Comparison of ENCODE assay signal across 1 cellular context in the genomic region with DNA sequence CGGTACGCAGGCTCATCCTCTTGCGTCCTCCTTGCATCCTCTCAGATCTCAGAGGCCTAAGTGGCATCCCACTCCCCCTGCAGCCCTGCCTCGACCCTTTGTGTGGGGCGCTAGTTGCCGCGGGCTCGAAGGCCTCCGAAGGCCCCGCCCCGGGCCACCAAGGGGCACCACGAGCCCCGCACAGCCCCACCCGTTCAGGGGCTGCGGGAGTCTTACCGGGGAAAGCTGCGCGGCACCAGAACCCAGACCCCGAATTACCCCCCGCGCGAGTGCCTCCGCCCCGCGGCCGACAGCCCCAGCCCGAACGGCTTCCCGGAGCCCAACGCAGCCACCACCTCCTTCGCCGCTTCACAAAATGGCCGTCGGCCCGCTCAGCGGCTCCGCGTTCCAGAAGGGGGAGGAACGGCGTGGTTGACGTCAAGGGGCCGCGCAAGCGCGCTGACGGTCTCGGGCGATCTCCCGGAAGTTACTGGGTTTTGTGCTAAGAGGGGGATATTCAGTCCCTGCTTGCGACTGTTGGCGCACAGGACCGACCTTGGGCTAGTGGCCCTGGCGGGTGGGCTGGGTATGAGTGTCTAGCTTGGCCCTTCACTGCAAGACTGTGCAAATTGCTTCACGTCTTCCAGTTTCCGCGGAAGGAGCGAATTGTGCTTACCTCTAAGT.
TF ChIP-seq lines count a peak whose summit lies in the region.

A gene (minus strand): TSS at position 357 of the 663 bp plus-strand sequence. CDS start 31,977 bp downstream, outside the sequence.
A gene with protein sequence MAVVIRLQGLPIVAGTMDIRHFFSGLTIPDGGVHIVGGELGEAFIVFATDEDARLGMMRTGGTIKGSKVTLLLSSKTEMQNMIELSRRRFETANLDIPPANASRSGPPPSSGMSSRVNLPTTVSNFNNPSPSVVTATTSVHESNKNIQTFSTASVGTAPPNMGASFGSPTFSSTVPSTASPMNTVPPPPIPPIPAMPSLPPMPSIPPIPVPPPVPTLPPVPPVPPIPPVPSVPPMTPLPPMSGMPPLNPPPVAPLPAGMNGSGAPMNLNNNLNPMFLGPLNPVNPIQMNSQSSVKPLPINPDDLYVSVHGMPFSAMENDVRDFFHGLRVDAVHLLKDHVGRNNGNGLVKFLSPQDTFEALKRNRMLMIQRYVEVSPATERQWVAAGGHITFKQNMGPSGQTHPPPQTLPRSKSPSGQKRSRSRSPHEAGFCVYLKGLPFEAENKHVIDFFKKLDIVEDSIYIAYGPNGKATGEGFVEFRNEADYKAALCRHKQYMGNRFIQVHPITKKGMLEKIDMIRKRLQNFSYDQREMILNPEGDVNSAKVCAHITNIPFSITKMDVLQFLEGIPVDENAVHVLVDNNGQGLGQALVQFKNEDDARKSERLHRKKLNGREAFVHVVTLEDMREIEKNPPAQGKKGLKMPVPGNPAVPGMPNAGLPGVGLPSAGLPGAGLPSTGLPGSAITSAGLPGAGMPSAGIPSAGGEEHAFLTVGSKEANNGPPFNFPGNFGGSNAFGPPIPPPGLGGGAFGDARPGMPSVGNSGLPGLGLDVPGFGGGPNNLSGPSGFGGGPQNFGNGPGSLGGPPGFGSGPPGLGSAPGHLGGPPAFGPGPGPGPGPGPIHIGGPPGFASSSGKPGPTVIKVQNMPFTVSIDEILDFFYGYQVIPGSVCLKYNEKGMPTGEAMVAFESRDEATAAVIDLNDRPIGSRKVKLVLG (minus strand): TSS at position 357 of the 663 bp plus-strand sequence. CDS start 9,578 bp downstream, outside the sequence.

TF ChIP-seq in K562, 482 proteins besides CTCF, POLR2A, EP300 and RAD21 (continued from another document and continues in another):
- TF ChIP-seq, protein P1, sequence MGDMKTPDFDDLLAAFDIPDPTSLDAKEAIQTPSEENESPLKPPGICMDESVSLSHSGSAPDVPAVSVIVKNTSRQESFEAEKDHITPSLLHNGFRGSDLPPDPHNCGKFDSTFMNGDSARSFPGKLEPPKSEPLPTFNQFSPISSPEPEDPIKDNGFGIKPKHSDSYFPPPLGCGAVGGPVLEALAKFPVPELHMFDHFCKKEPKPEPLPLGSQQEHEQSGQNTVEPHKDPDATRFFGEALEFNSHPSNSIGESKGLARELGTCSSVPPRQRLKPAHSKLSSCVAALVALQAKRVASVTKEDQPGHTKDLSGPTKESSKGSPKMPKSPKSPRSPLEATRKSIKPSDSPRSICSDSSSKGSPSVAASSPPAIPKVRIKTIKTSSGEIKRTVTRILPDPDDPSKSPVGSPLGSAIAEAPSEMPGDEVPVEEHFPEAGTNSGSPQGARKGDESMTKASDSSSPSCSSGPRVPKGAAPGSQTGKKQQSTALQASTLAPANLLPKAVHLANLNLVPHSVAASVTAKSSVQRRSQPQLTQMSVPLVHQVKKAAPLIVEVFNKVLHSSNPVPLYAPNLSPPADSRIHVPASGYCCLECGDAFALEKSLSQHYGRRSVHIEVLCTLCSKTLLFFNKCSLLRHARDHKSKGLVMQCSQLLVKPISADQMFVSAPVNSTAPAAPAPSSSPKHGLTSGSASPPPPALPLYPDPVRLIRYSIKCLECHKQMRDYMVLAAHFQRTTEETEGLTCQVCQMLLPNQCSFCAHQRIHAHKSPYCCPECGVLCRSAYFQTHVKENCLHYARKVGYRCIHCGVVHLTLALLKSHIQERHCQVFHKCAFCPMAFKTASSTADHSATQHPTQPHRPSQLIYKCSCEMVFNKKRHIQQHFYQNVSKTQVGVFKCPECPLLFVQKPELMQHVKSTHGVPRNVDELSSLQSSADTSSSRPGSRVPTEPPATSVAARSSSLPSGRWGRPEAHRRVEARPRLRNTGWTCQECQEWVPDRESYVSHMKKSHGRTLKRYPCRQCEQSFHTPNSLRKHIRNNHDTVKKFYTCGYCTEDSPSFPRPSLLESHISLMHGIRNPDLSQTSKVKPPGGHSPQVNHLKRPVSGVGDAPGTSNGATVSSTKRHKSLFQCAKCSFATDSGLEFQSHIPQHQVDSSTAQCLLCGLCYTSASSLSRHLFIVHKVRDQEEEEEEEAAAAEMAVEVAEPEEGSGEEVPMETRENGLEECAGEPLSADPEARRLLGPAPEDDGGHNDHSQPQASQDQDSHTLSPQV (IDR thresholded peaks at IDR 0.05): peak; percentile 93
- TF ChIP-seq JUNB (CRISPR knock-in tag; conservative IDR thresholded peaks at IDR 0.05): no peak
- peak; percentile 95 for TF ChIP-seq ELF1 (tag; IDR thresholded peaks at IDR 0.05)
- TF ChIP-seq CCAR2 (IDR thresholded peaks at IDR 0.05; ENCODE audit: low read depth, low read length): no peak
- TF ChIP-seq, protein P2, sequence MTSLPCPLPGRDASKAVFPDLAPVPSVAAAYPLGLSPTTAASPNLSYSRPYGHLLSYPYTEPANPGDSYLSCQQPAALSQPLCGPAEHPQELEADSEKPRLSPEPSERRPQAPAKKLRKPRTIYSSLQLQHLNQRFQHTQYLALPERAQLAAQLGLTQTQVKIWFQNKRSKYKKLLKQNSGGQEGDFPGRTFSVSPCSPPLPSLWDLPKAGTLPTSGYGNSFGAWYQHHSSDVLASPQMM (CRISPR knock-in tag; IDR thresholded peaks at IDR 0.05): no peak
- TF ChIP-seq OTX1 (CRISPR knock-in tag; IDR thresholded peaks at IDR 0.05): no peak; the same call in 1 of the 2 replicates
- peak; percentile 83 for TF ChIP-seq PRMT5 (CRISPR knock-in tag; IDR thresholded peaks at IDR 0.05)
- TF ChIP-seq ZBTB8A (IDR thresholded peaks at IDR 0.05; ENCODE audit: partially characterized antibody): no peak
- no peak for TF ChIP-seq SMARCB1 (IDR thresholded peaks at IDR 0.05; ENCODE audit: insufficient read length, low read depth)
- TF ChIP-seq, protein P3, sequence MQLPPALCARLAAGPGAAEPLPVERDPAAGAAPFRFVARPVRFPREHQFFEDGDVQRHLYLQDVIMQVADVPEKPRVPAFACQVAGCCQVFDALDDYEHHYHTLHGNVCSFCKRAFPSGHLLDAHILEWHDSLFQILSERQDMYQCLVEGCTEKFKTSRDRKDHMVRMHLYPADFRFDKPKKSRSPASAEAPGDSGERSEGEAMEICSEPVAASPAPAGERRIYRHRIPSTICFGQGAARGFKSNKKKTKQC (CRISPR knock-in tag; IDR thresholded peaks at IDR 0.05): 0 out of 2 replicates have a peak, but pooled peaks have one; percentile 55
- no peak for TF ChIP-seq IFI16 (CRISPR knock-in tag; IDR thresholded peaks at IDR 0.05)
- TF ChIP-seq, protein P4, sequence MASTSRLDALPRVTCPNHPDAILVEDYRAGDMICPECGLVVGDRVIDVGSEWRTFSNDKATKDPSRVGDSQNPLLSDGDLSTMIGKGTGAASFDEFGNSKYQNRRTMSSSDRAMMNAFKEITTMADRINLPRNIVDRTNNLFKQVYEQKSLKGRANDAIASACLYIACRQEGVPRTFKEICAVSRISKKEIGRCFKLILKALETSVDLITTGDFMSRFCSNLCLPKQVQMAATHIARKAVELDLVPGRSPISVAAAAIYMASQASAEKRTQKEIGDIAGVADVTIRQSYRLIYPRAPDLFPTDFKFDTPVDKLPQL (IDR thresholded peaks at IDR 0.05; ENCODE audit: extremely low read depth, insufficient read length): peak; percentile 42
- TF ChIP-seq SMARCC2 (IDR thresholded peaks at IDR 0.05; ENCODE audit: low read depth): no peak
- 0 out of 2 replicates have a peak, but pooled peaks have one; percentile 23 for TF ChIP-seq NCOR1 (IDR thresholded peaks at IDR 0.05)
- no peak for TF ChIP-seq ZFPM2 (CRISPR knock-in tag; IDR thresholded peaks at IDR 0.05)
- TF ChIP-seq HNRNPK (IDR thresholded peaks at IDR 0.05; ENCODE audit: low read depth, low read length, poor library complexity, severe bottlenecking): no peak
- peak; percentile 71 for TF ChIP-seq PCBP2 (IDR thresholded peaks at IDR 0.05; ENCODE audit: low read depth, low read length, poor library complexity, severe bottlenecking)
- TF ChIP-seq SP2 (IDR thresholded peaks at IDR 0.05; ENCODE audit: extremely low read depth, low read depth, low read length, poor library complexity, severe bottlenecking): no peak
- TF ChIP-seq, protein P5, sequence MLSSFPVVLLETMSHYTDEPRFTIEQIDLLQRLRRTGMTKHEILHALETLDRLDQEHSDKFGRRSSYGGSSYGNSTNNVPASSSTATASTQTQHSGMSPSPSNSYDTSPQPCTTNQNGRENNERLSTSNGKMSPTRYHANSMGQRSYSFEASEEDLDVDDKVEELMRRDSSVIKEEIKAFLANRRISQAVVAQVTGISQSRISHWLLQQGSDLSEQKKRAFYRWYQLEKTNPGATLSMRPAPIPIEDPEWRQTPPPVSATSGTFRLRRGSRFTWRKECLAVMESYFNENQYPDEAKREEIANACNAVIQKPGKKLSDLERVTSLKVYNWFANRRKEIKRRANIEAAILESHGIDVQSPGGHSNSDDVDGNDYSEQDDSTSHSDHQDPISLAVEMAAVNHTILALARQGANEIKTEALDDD (IDR thresholded peaks at IDR 0.05): no peak
- TF ChIP-seq CBX1 (IDR thresholded peaks at IDR 0.05; ENCODE audit: low read depth): peak; percentile 96
- no peak for TF ChIP-seq MIER1 (IDR thresholded peaks at IDR 0.05; ENCODE audit: low read depth)
- no peak for TF ChIP-seq ZNF384 (IDR thresholded peaks at IDR 0.05; ENCODE audit: low read depth, low read length)
- TF ChIP-seq, protein P6, sequence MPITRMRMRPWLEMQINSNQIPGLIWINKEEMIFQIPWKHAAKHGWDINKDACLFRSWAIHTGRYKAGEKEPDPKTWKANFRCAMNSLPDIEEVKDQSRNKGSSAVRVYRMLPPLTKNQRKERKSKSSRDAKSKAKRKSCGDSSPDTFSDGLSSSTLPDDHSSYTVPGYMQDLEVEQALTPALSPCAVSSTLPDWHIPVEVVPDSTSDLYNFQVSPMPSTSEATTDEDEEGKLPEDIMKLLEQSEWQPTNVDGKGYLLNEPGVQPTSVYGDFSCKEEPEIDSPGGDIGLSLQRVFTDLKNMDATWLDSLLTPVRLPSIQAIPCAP (CRISPR knock-in tag; IDR thresholded peaks at IDR 0.05; ENCODE audit: borderline replicate concordance): peak; percentile 80; the same call in 1 of the 2 replicates
- no peak; a peak in 1 of 3 replicates for TF ChIP-seq CBX3 (IDR thresholded peaks at IDR 0.05; ENCODE audit: borderline replicate concordance in 1 of 2, low read length in 2 of 2)
- TF ChIP-seq, protein P7, sequence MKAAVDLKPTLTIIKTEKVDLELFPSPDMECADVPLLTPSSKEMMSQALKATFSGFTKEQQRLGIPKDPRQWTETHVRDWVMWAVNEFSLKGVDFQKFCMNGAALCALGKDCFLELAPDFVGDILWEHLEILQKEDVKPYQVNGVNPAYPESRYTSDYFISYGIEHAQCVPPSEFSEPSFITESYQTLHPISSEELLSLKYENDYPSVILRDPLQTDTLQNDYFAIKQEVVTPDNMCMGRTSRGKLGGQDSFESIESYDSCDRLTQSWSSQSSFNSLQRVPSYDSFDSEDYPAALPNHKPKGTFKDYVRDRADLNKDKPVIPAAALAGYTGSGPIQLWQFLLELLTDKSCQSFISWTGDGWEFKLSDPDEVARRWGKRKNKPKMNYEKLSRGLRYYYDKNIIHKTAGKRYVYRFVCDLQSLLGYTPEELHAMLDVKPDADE (conservative IDR thresholded peaks at IDR 0.05; ENCODE audit: control insufficient read depth, low read depth, low read length): no peak
- TF ChIP-seq FIP1L1 (IDR thresholded peaks at IDR 0.05; ENCODE audit: low read depth, low read length, poor library complexity, severe bottlenecking): no peak
- TF ChIP-seq POLR2G (IDR thresholded peaks at IDR 0.05; ENCODE audit: low read depth, low read length): peak; percentile 100
- TF ChIP-seq CBFA2T2 (conservative IDR thresholded peaks at IDR 0.05): 0 out of 2 replicates have a peak, but pooled peaks have one; percentile 16
- no peak for TF ChIP-seq ZEB2 (IDR thresholded peaks at IDR 0.05)
- TF ChIP-seq ZNF766 (CRISPR knock-in tag; conservative IDR thresholded peaks at IDR 0.05): peak; percentile 56; the same call in 1 of the 2 replicates
- TF ChIP-seq, protein P8, sequence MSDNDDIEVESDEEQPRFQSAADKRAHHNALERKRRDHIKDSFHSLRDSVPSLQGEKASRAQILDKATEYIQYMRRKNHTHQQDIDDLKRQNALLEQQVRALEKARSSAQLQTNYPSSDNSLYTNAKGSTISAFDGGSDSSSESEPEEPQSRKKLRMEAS (CRISPR knock-in tag; IDR thresholded peaks at IDR 0.05): peak; percentile 86; the same call in 1 of the 2 replicates
- peak; percentile 97 for TF ChIP-seq NFRKB (IDR thresholded peaks at IDR 0.05; ENCODE audit: low read depth)
- TF ChIP-seq, protein P9, sequence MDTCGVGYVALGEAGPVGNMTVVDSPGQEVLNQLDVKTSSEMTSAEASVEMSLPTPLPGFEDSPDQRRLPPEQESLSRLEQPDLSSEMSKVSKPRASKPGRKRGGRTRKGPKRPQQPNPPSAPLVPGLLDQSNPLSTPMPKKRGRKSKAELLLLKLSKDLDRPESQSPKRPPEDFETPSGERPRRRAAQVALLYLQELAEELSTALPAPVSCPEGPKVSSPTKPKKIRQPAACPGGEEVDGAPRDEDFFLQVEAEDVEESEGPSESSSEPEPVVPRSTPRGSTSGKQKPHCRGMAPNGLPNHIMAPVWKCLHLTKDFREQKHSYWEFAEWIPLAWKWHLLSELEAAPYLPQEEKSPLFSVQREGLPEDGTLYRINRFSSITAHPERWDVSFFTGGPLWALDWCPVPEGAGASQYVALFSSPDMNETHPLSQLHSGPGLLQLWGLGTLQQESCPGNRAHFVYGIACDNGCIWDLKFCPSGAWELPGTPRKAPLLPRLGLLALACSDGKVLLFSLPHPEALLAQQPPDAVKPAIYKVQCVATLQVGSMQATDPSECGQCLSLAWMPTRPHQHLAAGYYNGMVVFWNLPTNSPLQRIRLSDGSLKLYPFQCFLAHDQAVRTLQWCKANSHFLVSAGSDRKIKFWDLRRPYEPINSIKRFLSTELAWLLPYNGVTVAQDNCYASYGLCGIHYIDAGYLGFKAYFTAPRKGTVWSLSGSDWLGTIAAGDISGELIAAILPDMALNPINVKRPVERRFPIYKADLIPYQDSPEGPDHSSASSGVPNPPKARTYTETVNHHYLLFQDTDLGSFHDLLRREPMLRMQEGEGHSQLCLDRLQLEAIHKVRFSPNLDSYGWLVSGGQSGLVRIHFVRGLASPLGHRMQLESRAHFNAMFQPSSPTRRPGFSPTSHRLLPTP (IDR thresholded peaks at IDR 0.05; ENCODE audit: borderline replicate concordance, extremely low read depth, insufficient read length): no peak
- no peak for TF ChIP-seq ZNF583 (CRISPR knock-in tag; IDR thresholded peaks at IDR 0.05)
- TF ChIP-seq TAL1 (IDR thresholded peaks at IDR 0.05): no peak
- TF ChIP-seq, protein P10, sequence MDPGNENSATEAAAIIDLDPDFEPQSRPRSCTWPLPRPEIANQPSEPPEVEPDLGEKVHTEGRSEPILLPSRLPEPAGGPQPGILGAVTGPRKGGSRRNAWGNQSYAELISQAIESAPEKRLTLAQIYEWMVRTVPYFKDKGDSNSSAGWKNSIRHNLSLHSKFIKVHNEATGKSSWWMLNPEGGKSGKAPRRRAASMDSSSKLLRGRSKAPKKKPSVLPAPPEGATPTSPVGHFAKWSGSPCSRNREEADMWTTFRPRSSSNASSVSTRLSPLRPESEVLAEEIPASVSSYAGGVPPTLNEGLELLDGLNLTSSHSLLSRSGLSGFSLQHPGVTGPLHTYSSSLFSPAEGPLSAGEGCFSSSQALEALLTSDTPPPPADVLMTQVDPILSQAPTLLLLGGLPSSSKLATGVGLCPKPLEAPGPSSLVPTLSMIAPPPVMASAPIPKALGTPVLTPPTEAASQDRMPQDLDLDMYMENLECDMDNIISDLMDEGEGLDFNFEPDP (CRISPR knock-in tag; IDR thresholded peaks at IDR 0.05): no peak
- TF ChIP-seq, protein P11, sequence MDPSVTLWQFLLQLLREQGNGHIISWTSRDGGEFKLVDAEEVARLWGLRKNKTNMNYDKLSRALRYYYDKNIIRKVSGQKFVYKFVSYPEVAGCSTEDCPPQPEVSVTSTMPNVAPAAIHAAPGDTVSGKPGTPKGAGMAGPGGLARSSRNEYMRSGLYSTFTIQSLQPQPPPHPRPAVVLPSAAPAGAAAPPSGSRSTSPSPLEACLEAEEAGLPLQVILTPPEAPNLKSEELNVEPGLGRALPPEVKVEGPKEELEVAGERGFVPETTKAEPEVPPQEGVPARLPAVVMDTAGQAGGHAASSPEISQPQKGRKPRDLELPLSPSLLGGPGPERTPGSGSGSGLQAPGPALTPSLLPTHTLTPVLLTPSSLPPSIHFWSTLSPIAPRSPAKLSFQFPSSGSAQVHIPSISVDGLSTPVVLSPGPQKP (CRISPR knock-in tag; IDR thresholded peaks at IDR 0.05): no peak
- no peak; the same call in 1 of the 2 replicates for TF ChIP-seq XRCC5 (IDR thresholded peaks at IDR 0.05; ENCODE audit: low read depth, low read length)
